1 cellular context compared by ENCODE assay signal in genomic region chr3:125313060-125313635, GRCh38.
TF ChIP-seq lines count a peak whose summit lies in the region.

No MANE protein-coding gene starts in this region.

TF ChIP-seq in IMR-90, 13 proteins besides CTCF, POLR2A, EP300 and RAD21 (continued from another document):
- no peak for TF ChIP-seq SMC3 (IDR thresholded peaks at IDR 0.05; ENCODE audit: low read depth, low read length)
